Comparison of ENCODE assay signal across 10 cellular contexts in genomic region chr10:124225468-124226270, GRCh38.
DNase-seq lines count a peak whose midpoint lies in the region; ATAC-seq lines count a peak whose summit lies in the region.
"Had no signal": no experiment of that assay in that cellular context is flagged by ENCODE, and none has a peak within 500 bp of the region (broad histone marks: within the 10 kb centered on the region; RNA-seq: fewer than 3 reads in every experiment).

No MANE protein-coding gene starts in this region.

- H3K27ac Mint-ChIP-seq in stimulated activated naive CD8-positive, alpha-beta T cell treated with anti-CD3 and anti-CD28 coated beads, Interleukin-15, amount 100 ng/mL, for 72 hours, result peak overlapping the region; percentile 55 to 97

- H3K27me3 Mint-ChIP-seq in stimulated activated naive CD8-positive, alpha-beta T cell treated with anti-CD3 and anti-CD28 coated beads, Interleukin-15, amount 100 ng/mL, for 72 hours, result peaks cover 25% of the 10 kb centered on the region

- peak; percentile 25 for DNase-seq in activated gamma-delta T cell treated with Interleukin-2 at 50 U/mL for 16 hours
- DNase-seq in activated gamma-delta T cell (lab: John Stamatoyannopoulos, UW), result no peak
- DNase-seq in T-helper 2 cell, result peak in 3 of 5 experiments; percentile 31 to 84 (median 43)
- peak; percentile 20 for DNase-seq in effector CD4-positive, alpha-beta T cell
- DNase-seq in stimulated activated naive CD8-positive, alpha-beta T cell treated with anti-CD3 and anti-CD28 coated beads, Interleukin-15, amount 100 ng/mL, for 72 hours, result peak; percentile 69 to 72
- DNase-seq in OCI-M2 (lab: John Stamatoyannopoulos, UW; ENCODE audit: unreplicated experiment), result no peak
- DNase-seq in NCI-H748 treated with DMSO at 0.1 percent for 48 hours (lab: John Stamatoyannopoulos, UW), result no peak
- DNase-seq in NK-92 treated with Interleukin-12 subunit alpha and Interleukin-12 subunit beta, amount 100 ng/mL, for 24 hours (lab: John Stamatoyannopoulos, UW), result no peak
- DNase-seq: mesendoderm, small intestine had no signal

- peak; percentile 79 for ATAC-seq in stimulated activated naive CD8-positive, alpha-beta T cell treated with anti-CD3 and anti-CD28 coated beads, Interleukin-15, amount 100 ng/mL, for 72 hours

- peak overlapping the region in 1 of 2 donors; percentile 72 for H3K4me3 Mint-ChIP-seq in stimulated activated naive CD8-positive, alpha-beta T cell treated with anti-CD3 and anti-CD28 coated beads, Interleukin-15, amount 100 ng/mL, for 72 hours

- peaks cover 27% of the 10 kb centered on the region for H3K4me1 Mint-ChIP-seq in stimulated activated naive CD8-positive, alpha-beta T cell treated with anti-CD3 and anti-CD28 coated beads, Interleukin-15, amount 100 ng/mL, for 72 hours

- H3K9me3 Mint-ChIP-seq in stimulated activated naive CD8-positive, alpha-beta T cell treated with anti-CD3 and anti-CD28 coated beads, Interleukin-15, amount 100 ng/mL, for 72 hours, result peaks cover 30 to 45% of the 10 kb centered on the region in 2 donors

Comparison
In these comparisons a context has a peak if more than half of its experiments do, and no peak if none do; other contexts are left out.
1. DNase-seq: peak in activated gamma-delta T cell treated with Interleukin-2 at 50 U/mL for 16 hours (single experiment), T-helper 2 cell (3 of 5), effector CD4-positive, alpha-beta T cell (single experiment) and stimulated activated naive CD8-positive, alpha-beta T cell treated with anti-CD3 and anti-CD28 coated beads, Interleukin-15, amount 100 ng/mL, for 72 hours (2 of 2); none in activated gamma-delta T cell (single experiment), OCI-M2 (single experiment), NCI-H748 treated with DMSO at 0.1 percent for 48 hours (single experiment) and NK-92 treated with Interleukin-12 subunit alpha and Interleukin-12 subunit beta, amount 100 ng/mL, for 24 hours (single experiment).